8 cellular contexts compared by ENCODE assay signal in the genomic region with DNA sequence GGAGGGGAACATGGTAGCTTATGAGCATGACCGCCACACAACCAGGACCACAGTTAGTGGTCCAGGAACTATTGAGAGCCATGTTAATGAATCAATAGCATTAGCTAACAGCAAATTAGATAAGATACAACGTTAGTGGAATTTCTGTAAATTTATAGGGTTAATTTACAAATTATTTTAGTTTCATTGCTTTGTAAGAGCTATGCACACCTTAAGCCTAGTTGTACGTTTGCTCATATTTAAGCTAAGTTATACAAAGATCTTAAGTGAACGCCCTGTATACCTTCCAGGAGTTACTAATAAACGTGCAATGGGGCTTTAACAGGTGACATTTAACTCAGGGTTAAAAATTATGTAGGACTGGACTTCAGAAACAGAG. TPM values are rescaled to one million over a fixed set of nuclear protein-coding genes. Genes with fewer than 3 reads are reported as not detected.
DNase-seq lines count a peak whose midpoint lies in the region; ATAC-seq and TF ChIP-seq lines count a peak whose summit lies in the region.

No MANE protein-coding gene starts in this region.

- peaks cover 4% of the 10 kb centered on the region; the same call in 1 of the 2 replicates for H4K20me1 ChIP-seq in Karpas-422 (ENCODE audit: insufficient read depth, low read depth, low read length)
- H4K20me1 ChIP-seq in neural cell (ENCODE audit: insufficient read depth), result no peaks in the 10 kb centered on the region

- peak overlapping the region; percentile 45; the same call in 1 of the 2 replicates for H2AFZ ChIP-seq in Karpas-422 (ENCODE audit: low read length)
- peak overlapping the region; percentile 90 for H2AFZ ChIP-seq in neural cell (ENCODE audit: low read depth, low read length)

- no peaks in the 10 kb centered on the region for H3K9me3 ChIP-seq in Karpas-422 (ENCODE audit: low read length)
- no peaks in the 10 kb centered on the region for H3K9me3 ChIP-seq in duodenal mucosa (ENCODE audit: control insufficient read depth in 1 of 2, low read length in 2 of 2)
- H3K9me3 ChIP-seq in neural cell (ENCODE audit: low read length), result no peaks in the 10 kb centered on the region

- DNase-seq in Karpas-422, result no peak

- TF ChIP-seq CTCF in C4-2B (conservative IDR thresholded peaks at IDR 0.05) (no peak), neural cell (IDR thresholded peaks at IDR 0.05; ENCODE audit: poor library complexity, severe bottlenecking) (no peak)

- no peak for ATAC-seq in GM18498 (IDR thresholded peaks at IDR 0.05; ENCODE audit: unreplicated experiment)
- no peak for ATAC-seq in HG02840 (IDR thresholded peaks at IDR 0.05; ENCODE audit: low FRiP score, unreplicated experiment)
- no peak for ATAC-seq in GM21825 (IDR thresholded peaks at IDR 0.05; ENCODE audit: unreplicated experiment)
- ATAC-seq in HG02678 (IDR thresholded peaks at IDR 0.05; ENCODE audit: unreplicated experiment), result no peak

- peak overlapping the region; percentile 83 for H3K9ac ChIP-seq in Karpas-422 (ENCODE audit: low read length)
- peak overlapping the region; percentile 82 to 88 for H3K9ac ChIP-seq in duodenal mucosa (ENCODE audit: low read depth in 1 of 2, low read length in 2 of 2)
- peak overlapping the region; percentile 91 for H3K9ac ChIP-seq in neural cell (ENCODE audit: low read length)

- H3K27me3 ChIP-seq in Karpas-422 (ENCODE audit: low read length), result no peaks in the 10 kb centered on the region
- no peaks in the 10 kb centered on the region for H3K27me3 ChIP-seq in duodenal mucosa (ENCODE audit: control insufficient read depth in 1 of 2, insufficient read depth in 2 of 2, low read length in 2 of 2)
- H3K27me3 ChIP-seq in neural cell (ENCODE audit: insufficient read depth, low read depth, low read length), result no peaks in the 10 kb centered on the region

- H3K4me2 ChIP-seq in Karpas-422 (ENCODE audit: low read depth, low read length, poor library complexity, severe bottlenecking) (peak overlapping the region; percentile 90), neural cell (ENCODE audit: low read length) (peak overlapping the region; percentile 92)

- H3K79me2 ChIP-seq in Karpas-422 (ENCODE audit: low read length), result peaks cover 30% of the 10 kb centered on the region
- peaks cover 19% of the 10 kb centered on the region for H3K79me2 ChIP-seq in neural cell (replicated peaks; ENCODE audit: insufficient read depth, low read length)

- peak overlapping the region; percentile 74 for H3K4me3 ChIP-seq in Karpas-422 (ENCODE audit: low read length)
- H3K4me3 ChIP-seq in duodenal mucosa (ENCODE audit: low read depth in 1 of 2, low read length in 2 of 2), result peak overlapping the region; percentile 87 to 99
- H3K4me3 ChIP-seq in neural cell (ENCODE audit: low read length), result peak overlapping the region; percentile 96

- H3K27ac ChIP-seq in C4-2B (peak overlapping the region; percentile 92), Karpas-422 (ENCODE audit: low read length) (no peak overlapping the region; the same call in 1 of the 2 replicates), duodenal mucosa (ENCODE audit: low read depth, low read length) (no peak overlapping the region), neural cell (ENCODE audit: low read length) (peak overlapping the region; percentile 75)

- TF ChIP-seq RAD21 in neural cell (conservative IDR thresholded peaks at IDR 0.05), result no peak

- H3K36me3 ChIP-seq in Karpas-422 (ENCODE audit: insufficient read depth, low read length) (peaks cover 8% of the 10 kb centered on the region), duodenal mucosa (ENCODE audit: control insufficient read depth in 1 of 2, insufficient read depth in 2 of 2, low read length in 2 of 2) (peaks cover 3 to 30% of the 10 kb centered on the region in 2 donors), neural cell (ENCODE audit: insufficient read depth, low read length) (no peaks in the 10 kb centered on the region)

- H3F3A ChIP-seq in neural cell (ENCODE audit: insufficient read depth, low read length, poor library complexity, severe bottlenecking), result no peaks in the 10 kb centered on the region

- H3K9me2 ChIP-seq in Karpas-422 (replicated peaks; ENCODE audit: insufficient read depth, low read length) (no peaks in the 10 kb centered on the region), neural cell (ENCODE audit: insufficient read depth, low read length) (no peaks in the 10 kb centered on the region)

- H3K4me1 ChIP-seq in Karpas-422 (ENCODE audit: low read length) (peaks cover 16% of the 10 kb centered on the region), duodenal mucosa (ENCODE audit: control insufficient read depth in 1 of 2, insufficient read depth in 2 of 2, low read length in 2 of 2) (peaks cover 9 to 13% of the 10 kb centered on the region in 2 donors)

- TF ChIP-seq EP300 in neural cell (conservative IDR thresholded peaks at IDR 0.05; ENCODE audit: poor library complexity, severe bottlenecking), result no peak

TF ChIP-seq in neural cell, 6 proteins besides CTCF, POLR2A, EP300 and RAD21:
- TF ChIP-seq, protein P1, sequence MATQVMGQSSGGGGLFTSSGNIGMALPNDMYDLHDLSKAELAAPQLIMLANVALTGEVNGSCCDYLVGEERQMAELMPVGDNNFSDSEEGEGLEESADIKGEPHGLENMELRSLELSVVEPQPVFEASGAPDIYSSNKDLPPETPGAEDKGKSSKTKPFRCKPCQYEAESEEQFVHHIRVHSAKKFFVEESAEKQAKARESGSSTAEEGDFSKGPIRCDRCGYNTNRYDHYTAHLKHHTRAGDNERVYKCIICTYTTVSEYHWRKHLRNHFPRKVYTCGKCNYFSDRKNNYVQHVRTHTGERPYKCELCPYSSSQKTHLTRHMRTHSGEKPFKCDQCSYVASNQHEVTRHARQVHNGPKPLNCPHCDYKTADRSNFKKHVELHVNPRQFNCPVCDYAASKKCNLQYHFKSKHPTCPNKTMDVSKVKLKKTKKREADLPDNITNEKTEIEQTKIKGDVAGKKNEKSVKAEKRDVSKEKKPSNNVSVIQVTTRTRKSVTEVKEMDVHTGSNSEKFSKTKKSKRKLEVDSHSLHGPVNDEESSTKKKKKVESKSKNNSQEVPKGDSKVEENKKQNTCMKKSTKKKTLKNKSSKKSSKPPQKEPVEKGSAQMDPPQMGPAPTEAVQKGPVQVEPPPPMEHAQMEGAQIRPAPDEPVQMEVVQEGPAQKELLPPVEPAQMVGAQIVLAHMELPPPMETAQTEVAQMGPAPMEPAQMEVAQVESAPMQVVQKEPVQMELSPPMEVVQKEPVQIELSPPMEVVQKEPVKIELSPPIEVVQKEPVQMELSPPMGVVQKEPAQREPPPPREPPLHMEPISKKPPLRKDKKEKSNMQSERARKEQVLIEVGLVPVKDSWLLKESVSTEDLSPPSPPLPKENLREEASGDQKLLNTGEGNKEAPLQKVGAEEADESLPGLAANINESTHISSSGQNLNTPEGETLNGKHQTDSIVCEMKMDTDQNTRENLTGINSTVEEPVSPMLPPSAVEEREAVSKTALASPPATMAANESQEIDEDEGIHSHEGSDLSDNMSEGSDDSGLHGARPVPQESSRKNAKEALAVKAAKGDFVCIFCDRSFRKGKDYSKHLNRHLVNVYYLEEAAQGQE (IDR thresholded peaks at IDR 0.05; ENCODE audit: borderline replicate concordance), result no peak

RNA-seq across cellular contexts. Expression of a gene that starts 0.7 kb away (rescaled TPM):
- total RNA-seq in Karpas-422 (2014; rRNA removed; shearing (Covaris generic); ENCODE audit: low replicate concordance), result 47.8 and 72.0 TPM in 2 replicates
- 112 and 115 TPM in 2 replicates for polyA plus RNA-seq in neural cell
- 61.8 and 65.9 TPM in 2 replicates for polyA minus RNA-seq in neural cell

RNA-seq across cellular contexts. Expression of a gene that starts 39.1 kb away (rescaled TPM):
- 50.3 and 54.0 TPM in 2 replicates for total RNA-seq in Karpas-422 (2014; rRNA removed; shearing (Covaris generic); ENCODE audit: low replicate concordance)
- 22.9 and 23.2 TPM in 2 replicates for polyA plus RNA-seq in neural cell
- 19.2 and 23.5 TPM in 2 replicates for polyA minus RNA-seq in neural cell

RNA-seq across cellular contexts. Expression of a gene that starts 51.9 kb away (rescaled TPM):
- not detected in 2 replicates for total RNA-seq in Karpas-422 (2014; rRNA removed; shearing (Covaris generic); ENCODE audit: low replicate concordance)
- polyA plus RNA-seq in neural cell, result not detected in 2 replicates
- polyA minus RNA-seq in neural cell, result 0.35 and 0.49 TPM in 2 replicates

Comparison
In these comparisons a context has a peak if more than half of its experiments do, and no peak if none do; other contexts are left out.
1. H3K27ac ChIP-seq: peak in C4-2B (single experiment) and neural cell (single experiment); none in Karpas-422 (single experiment) and duodenal mucosa (single experiment).
2. Peak in every context shown above with its lines, with median percentiles within 50 percentile points of each other: H3K4me3 ChIP-seq and H3K9ac ChIP-seq.